ENCODE assay signal across 1 cellular context in genomic region chr19:49409441-49410029, GRCh38.
A peak's percentile ranks its signal among the peaks of the same experiment; 100 is the strongest.
TF ChIP-seq lines count a peak whose summit lies in the region.

No MANE protein-coding gene starts in this region.

TF ChIP-seq in GM12878, 131 proteins besides CTCF, POLR2A, EP300 and RAD21 (continues in another document):
- TF ChIP-seq STAT3 (IDR thresholded peaks at IDR 0.05; ENCODE audit: low read depth, low read length) (no peak), CHD2 (IDR thresholded peaks at IDR 0.05; ENCODE audit: borderline replicate concordance, low read depth, low read length) (no peak), CBFB (IDR thresholded peaks at IDR 0.05; ENCODE audit: low read depth) (no peak), BRCA1 (IDR thresholded peaks at IDR 0.05; ENCODE audit: low read depth, low read length) (no peak), RELB (IDR thresholded peaks at IDR 0.05; ENCODE audit: low read depth) (peak; percentile 46; the same call in 1 of the 2 replicates), NFXL1 (IDR thresholded peaks at IDR 0.05; ENCODE audit: borderline replicate concordance) (no peak), RBBP5 (conservative IDR thresholded peaks at IDR 0.05) (no peak), MYC (IDR thresholded peaks at IDR 0.05; ENCODE audit: insufficient read depth, insufficient read length, insufficient replicate concordance, low read length, severe bottlenecking) (no peak), RB1 (IDR thresholded peaks at IDR 0.05; ENCODE audit: borderline replicate concordance) (no peak), PRDM15 (CRISPR knock-in tag; IDR thresholded peaks at IDR 0.05) (no peak), DPF2 (IDR thresholded peaks at IDR 0.05) (0 out of 2 replicates have a peak, but pooled peaks have one; percentile 21), CREB1 (IDR thresholded peaks at IDR 0.05; ENCODE audit: low read depth) (no peak), MTA3 (IDR thresholded peaks at IDR 0.05; ENCODE audit: borderline replicate concordance, low read length) (no peak), CHD1 (IDR thresholded peaks at IDR 0.05; ENCODE audit: low read depth, low read length) (no peak), RAD51 (IDR thresholded peaks at IDR 0.05) (no peak), TCF3 (IDR thresholded peaks at IDR 0.05; ENCODE audit: borderline replicate concordance, insufficient read depth, low read depth, low read length) (no peak), ZBTB40 (IDR thresholded peaks at IDR 0.05; ENCODE audit: borderline replicate concordance) (peak; percentile 28; the same call in 1 of the 2 replicates), NKRF (conservative IDR thresholded peaks at IDR 0.05) (no peak), MLLT1 (IDR thresholded peaks at IDR 0.05) (no peak), CHD4 (IDR thresholded peaks at IDR 0.05) (no peak), CEBPZ (IDR thresholded peaks at IDR 0.05; ENCODE audit: low read depth, low read length) (no peak), FOS (IDR thresholded peaks at IDR 0.05; ENCODE audit: borderline replicate concordance, extremely low read depth, insufficient read length) (no peak), E2F4 (IDR thresholded peaks at IDR 0.05; ENCODE audit: low read depth, low read length) (no peak), EZH2 (IDR thresholded peaks at IDR 0.05; ENCODE audit: borderline replicate concordance, control insufficient read depth, low read depth, low read length) (no peak), RELA (IDR thresholded peaks at IDR 0.05; ENCODE audit: borderline replicate concordance, partially characterized antibody) (no peak), EED (IDR thresholded peaks at IDR 0.05; ENCODE audit: low read depth) (peak; percentile 65), ETV6 (conservative IDR thresholded peaks at IDR 0.05 in 1 of 2, IDR thresholded peaks at IDR 0.05 in 1 of 2; ENCODE audit: borderline replicate concordance in 1 of 2, low read depth in 1 of 2) (no peak; a peak in 1 of 4 replicates), PAX8 (IDR thresholded peaks at IDR 0.05) (no peak), GATAD2B (conservative IDR thresholded peaks at IDR 0.05; ENCODE audit: low read depth) (0 out of 2 replicates have a peak, but pooled peaks have one; percentile 32), MEF2B (IDR thresholded peaks at IDR 0.05; ENCODE audit: partially characterized antibody, poor library complexity, severe bottlenecking) (peak; percentile 42), SMARCA5 (IDR thresholded peaks at IDR 0.05) (0 out of 2 replicates have a peak, but pooled peaks have one; percentile 43), SUPT20H (IDR thresholded peaks at IDR 0.05; ENCODE audit: borderline replicate concordance, control insufficient read depth, low read depth, low read length) (no peak), LARP7 (IDR thresholded peaks at IDR 0.05) (no peak), ZNF687 (IDR thresholded peaks at IDR 0.05) (0 out of 2 replicates have a peak, but pooled peaks have one; percentile 32), SMC3 (IDR thresholded peaks at IDR 0.05; ENCODE audit: borderline replicate concordance, low read length) (no peak)
